ENCODE assay signal across 24 cellular contexts in the genomic region with DNA sequence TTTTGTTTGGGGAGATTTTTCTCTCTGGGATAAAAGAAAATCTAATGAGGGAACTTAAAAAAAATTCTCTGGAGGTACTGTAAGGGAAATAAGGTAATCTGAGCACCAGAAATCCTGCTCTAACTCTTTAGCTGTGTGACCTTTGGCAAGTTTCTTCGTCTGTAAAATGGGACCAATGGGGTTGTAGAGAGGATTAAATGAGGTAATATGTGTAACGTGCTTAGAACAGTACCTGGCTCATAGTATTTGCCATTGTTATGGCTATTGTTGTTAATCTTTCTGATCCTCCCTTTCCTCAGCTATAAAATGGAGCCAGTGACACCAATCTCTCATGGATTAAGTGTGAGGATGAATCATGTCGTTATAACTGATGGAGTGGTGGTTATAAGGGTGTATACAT. TPM values are rescaled to one million over a fixed set of nuclear protein-coding genes. Genes with fewer than 3 reads are reported as not detected.
"Had no signal": no experiment of that assay in that cellular context is flagged by ENCODE, and none has a peak within 500 bp of the region (broad histone marks: within the 10 kb centered on the region; RNA-seq: fewer than 3 reads in every experiment).

No MANE protein-coding gene starts in this region.

- DNase-seq: cerebellar nuclear complex; effector CD4-positive, alpha-beta T cell; gastrocnemius medialis; immature natural killer cell; left lung; lower lobe of right lung; nephron progenitor cell; pancreas; right cardiac atrium; small intestine; stimulated activated CD4-positive, alpha-beta T cell treated with anti-CD3 and anti-CD28 coated beads, Interleukin-12 subunit alpha, Interleukin-12 subunit beta, amount 100 ng/mL, for 4 hours; stimulated activated naive CD4-positive, alpha-beta T cell; stomach; substantia nigra; transverse colon had no signal

- H3K36me3 Mint-ChIP-seq: immature natural killer cell, memory B cell, mesothelial cell of epicardium had no signal

- H3K4me3 ChIP-seq: gastrocnemius medialis, left lung, lower lobe of right lung, pancreas, stomach, thoracic aorta, transverse colon had no signal

- H3K4me3 Mint-ChIP-seq: dendritic cell treated with granulocyte-macrophage colony-stimulating factor and Interleukin-4, amounts not matched to agents 40 ng/mL and 50 ng/mL, for 4 days; immature natural killer cell; memory B cell; mesothelial cell of epicardium had no signal

- H3K27ac ChIP-seq: esophagus muscularis mucosa, gastrocnemius medialis, left lung, lower lobe of right lung, pancreas, stomach, thoracic aorta, transverse colon had no signal

- H3K27ac Mint-ChIP-seq: dendritic cell treated with granulocyte-macrophage colony-stimulating factor and Interleukin-4, amounts not matched to agents 40 ng/mL and 50 ng/mL, for 4 days; immature natural killer cell; memory B cell; mesothelial cell of epicardium; progenitor cell of endocrine pancreas had no signal

- H3K9me3 Mint-ChIP-seq: dendritic cell treated with granulocyte-macrophage colony-stimulating factor and Interleukin-4, amounts not matched to agents 40 ng/mL and 50 ng/mL, for 4 days; immature natural killer cell; memory B cell; mesothelial cell of epicardium; nephron progenitor cell had no signal

- H3K4me1 Mint-ChIP-seq: immature natural killer cell had no signal

- H3K36me3 ChIP-seq: esophagus muscularis mucosa, gastrocnemius medialis, left lung, lower lobe of right lung, pancreas, stomach, thoracic aorta, transverse colon had no signal

- H3K27me3 ChIP-seq: pancreas, transverse colon had no signal

- H3K9me3 ChIP-seq: esophagus muscularis mucosa, gastrocnemius medialis, left lung, lower lobe of right lung, pancreas, stomach, thoracic aorta, transverse colon had no signal

- H3K4me1 ChIP-seq: gastrocnemius medialis had no signal

RNA-seq across cellular contexts. Expression of gene KLHDC8A, which starts 0.8 kb away (rescaled TPM):
- total RNA-seq: fibroblast of villous mesenchyme, gastrocnemius medialis, thoracic aorta, ureter had no signal
- polyA plus RNA-seq: immature natural killer cell, keratinocyte had no signal
